ENCODE assay signal across 7 cellular contexts in the genomic region with DNA sequence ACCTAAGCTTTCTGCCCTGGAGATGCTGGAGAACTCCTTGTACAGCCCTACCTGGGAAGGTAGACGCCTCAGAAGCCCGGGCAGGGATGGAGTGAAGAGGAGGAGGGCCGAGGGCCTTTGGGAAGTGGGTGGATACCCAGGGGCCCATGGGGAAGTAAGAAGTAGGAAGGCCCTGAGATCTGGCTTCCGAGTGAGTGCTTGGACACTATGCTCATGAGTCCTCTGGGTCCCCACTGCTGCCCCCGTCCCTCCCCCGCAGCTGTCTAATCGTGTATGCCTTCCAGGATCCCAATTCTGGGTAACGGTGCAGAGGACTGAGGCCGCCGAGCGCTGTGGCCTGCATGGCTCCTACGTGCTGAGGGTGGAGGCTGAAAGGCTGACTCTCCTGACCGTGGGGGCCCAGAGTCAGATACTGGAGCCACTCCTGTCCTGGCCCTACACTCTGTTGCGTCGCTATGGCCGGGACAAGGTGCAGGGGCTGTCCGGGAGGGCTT. TPM values are rescaled to one million over a fixed set of nuclear protein-coding genes. Genes with fewer than 3 reads are reported as not detected.
DNase-seq lines count a peak whose midpoint lies in the region; ATAC-seq and TF ChIP-seq lines count a peak whose summit lies in the region.

No MANE protein-coding gene starts in this region.

- peaks cover 15% of the 10 kb centered on the region for H3K36me3 Mint-ChIP-seq in activated CD4-positive, alpha-beta memory T cell treated with anti-CD3 and anti-CD28 coated beads, Interleukin-2, amount 10 ng/mL, durations not matched to agents 7 days and 5 days (ENCODE audit: low read depth)

- intact Hi-C loops in spleen (cut with DNase I; ENCODE audit: low total_unique reads) = no loop called here

- peak overlapping the region; percentile 97 for H3K4me3 Mint-ChIP-seq in activated CD4-positive, alpha-beta memory T cell treated with anti-CD3 and anti-CD28 coated beads, Interleukin-2, amount 10 ng/mL, durations not matched to agents 7 days and 5 days

- peaks cover 12% of the 10 kb centered on the region for H3K27me3 Mint-ChIP-seq in activated CD4-positive, alpha-beta memory T cell treated with anti-CD3 and anti-CD28 coated beads, Interleukin-2, amount 10 ng/mL, durations not matched to agents 7 days and 5 days

- no peak overlapping the region for H3K27ac ChIP-seq in iPS-20b (ENCODE audit: low read length)
- peak overlapping the region; percentile 80 to 96 (median 92) for H3K27ac ChIP-seq in spleen

- H3K27ac Mint-ChIP-seq in activated CD4-positive, alpha-beta memory T cell treated with anti-CD3 and anti-CD28 coated beads, Interleukin-2, amount 10 ng/mL, durations not matched to agents 7 days and 5 days = peak overlapping the region; percentile 94

- POLR2A ChIA-PET in activated CD4-positive, alpha-beta memory T cell treated with anti-CD3 and anti-CD28 coated beads, Interleukin-2, amount 10 ng/mL, durations not matched to agents 7 days and 5 days (lab: Charles Lee) = interaction anchor here (0.8 to 4.5 kb wide), 11 partner anchors 9 to 101 kb away, joined by 3 to 27 read pairs (median 5); a partner anchor contains a TSS

- ATAC-seq in GM21526 (IDR thresholded peaks at IDR 0.05; ENCODE audit: low FRiP score, unreplicated experiment) = no peak

- DNase-seq in HFF-Myc (ENCODE audit: extremely low read depth, low read depth) (no peak), spleen (peak; percentile 86), D341Med (ENCODE audit: low spot score) (no peak), NCI-H69 (lab: John Stamatoyannopoulos, UW) (no peak)
- DNase-seq in activated CD4-positive, alpha-beta memory T cell treated with anti-CD3 and anti-CD28 coated beads, Interleukin-2, amount 10 ng/mL, durations not matched to agents 7 days and 5 days = no peak

- H3K4me3 ChIP-seq in HFF-Myc (replicated peaks; ENCODE audit: low read depth, low read length) = peak overlapping the region; percentile 73
- peak overlapping the region; percentile 82 for H3K4me3 ChIP-seq in iPS-20b (ENCODE audit: low read length)
- H3K4me3 ChIP-seq in spleen = peak overlapping the region; percentile 75 to 99 (median 86)

- H3K4me1 Mint-ChIP-seq in activated CD4-positive, alpha-beta memory T cell treated with anti-CD3 and anti-CD28 coated beads, Interleukin-2, amount 10 ng/mL, durations not matched to agents 7 days and 5 days = peaks cover 29% of the 10 kb centered on the region

- H3K27me3 ChIP-seq in iPS-20b (ENCODE audit: insufficient read depth, low read length) (peaks cover 75% of the 10 kb centered on the region), spleen (replicated peaks in 1 of 7) (no peaks in the 10 kb centered on the region)

- no peaks in the 10 kb centered on the region for H3K9me3 Mint-ChIP-seq in activated CD4-positive, alpha-beta memory T cell treated with anti-CD3 and anti-CD28 coated beads, Interleukin-2, amount 10 ng/mL, durations not matched to agents 7 days and 5 days

- 42 to 80% (median 60%) methylated on average over 1 to 17 of the region's 17 CpGs for WGBS in spleen, 5 donors

- TF ChIP-seq CTCF in HFF-Myc (IDR thresholded peaks at IDR 0.05; ENCODE audit: low read depth, low read length, missing control alignments) (no peak), spleen (IDR thresholded peaks at IDR 0.05 in 8 of 11, conservative IDR thresholded peaks at IDR 0.05 in 3 of 11) (no peak)

- H3K9me3 ChIP-seq in iPS-20b (ENCODE audit: insufficient read depth, low read depth, low read length) = no peaks in the 10 kb centered on the region
- no peaks in the 10 kb centered on the region for H3K9me3 ChIP-seq in spleen

- peak overlapping the region; percentile 66; the same call in 1 of the 2 replicates for H3K9ac ChIP-seq in iPS-20b (ENCODE audit: low read depth, low read length)

- no peak for TF ChIP-seq POLR2A in spleen (IDR thresholded peaks at IDR 0.05)

- H3K4me1 ChIP-seq in iPS-20b (ENCODE audit: insufficient read depth, low read length) = peaks cover 16% of the 10 kb centered on the region
- H3K4me1 ChIP-seq in spleen = peaks cover 7 to 74% (median 35%) of the 10 kb centered on the region in 6 donors

- no peaks in the 10 kb centered on the region for H3K36me3 ChIP-seq in iPS-20b (ENCODE audit: insufficient read depth, low read depth, low read length)
- peaks cover 0 to 25% (median 9%) of the 10 kb centered on the region in 6 donors for H3K36me3 ChIP-seq in spleen

- CTCF ChIA-PET in activated CD4-positive, alpha-beta memory T cell treated with anti-CD3 and anti-CD28 coated beads, Interleukin-2, amount 10 ng/mL, durations not matched to agents 7 days and 5 days (lab: Charles Lee) = interaction anchor here (0.7 to 1.5 kb wide), 4 partner anchors 9 to 32 kb away, joined by 3 to 5 read pairs (median 4); no protein-coding TSS in a partner anchor

RNA-seq across cellular contexts. Expression of a gene that starts 1.1 kb away (rescaled TPM):
- 10 to 100 TPM; 45.2 to 46.8 TPM for total RNA-seq in activated CD4-positive, alpha-beta memory T cell treated with anti-CD3 and anti-CD28 coated beads, Interleukin-2, amount 10 ng/mL, durations not matched to agents 7 days and 5 days
- 10 to 100 TPM; 36.2 to 59.1 (median 39.7) TPM for total RNA-seq in spleen
- 10 to 100 TPM; 19.9 to 41.7 (median 21.0) TPM for polyA plus RNA-seq in spleen

RNA-seq across cellular contexts. Expression of a gene that starts 1.9 kb away (rescaled TPM):
- under 1 TPM; 0.60 to 0.70 TPM for total RNA-seq in activated CD4-positive, alpha-beta memory T cell treated with anti-CD3 and anti-CD28 coated beads, Interleukin-2, amount 10 ng/mL, durations not matched to agents 7 days and 5 days
- total RNA-seq in spleen = 10 to 100 TPM; 11.6 to 27.4 (median 18.0) TPM
- 1 to 10 TPM; 1.8 to 4.6 (median 3.6) TPM for polyA plus RNA-seq in spleen

RNA-seq across cellular contexts. Expression of a gene that starts 25.9 kb away (rescaled TPM):
- total RNA-seq in activated CD4-positive, alpha-beta memory T cell treated with anti-CD3 and anti-CD28 coated beads, Interleukin-2, amount 10 ng/mL, durations not matched to agents 7 days and 5 days = 10 to 100 TPM; 49.2 to 51.1 TPM
- 10 to 100 TPM; 34.2 to 58.7 (median 38.7) TPM for total RNA-seq in spleen
- 10 to 100 TPM; 46.0 to 48.7 (median 48.0) TPM for polyA plus RNA-seq in spleen

RNA-seq across cellular contexts. Expression of a gene that starts 26.2 kb away (rescaled TPM):
- total RNA-seq in activated CD4-positive, alpha-beta memory T cell treated with anti-CD3 and anti-CD28 coated beads, Interleukin-2, amount 10 ng/mL, durations not matched to agents 7 days and 5 days = 100 to 1,000 TPM; 118 to 119 TPM
- 100 to 1,000 TPM; 107 to 182 (median 125) TPM for total RNA-seq in spleen
- 100 to 1,000 TPM; 140 to 226 (median 223) TPM for polyA plus RNA-seq in spleen

RNA-seq across cellular contexts. Expression of a gene that starts 29.6 kb away (rescaled TPM):
- under 1 TPM; 0.33 to 0.45 TPM for total RNA-seq in activated CD4-positive, alpha-beta memory T cell treated with anti-CD3 and anti-CD28 coated beads, Interleukin-2, amount 10 ng/mL, durations not matched to agents 7 days and 5 days
- total RNA-seq in spleen = under 1 TPM in 5 of 7 donors, not detected in 2; 0.24 to 0.52 (median 0.43) TPM
- under 1 TPM; 0.09 to 0.22 (median 0.11) TPM for polyA plus RNA-seq in spleen

Comparison
In these comparisons a context has a peak if more than half of its experiments do, and no peak if none do; other contexts are left out.
1. RNA of a gene that starts 1.9 kb away (total RNA-seq): 11.6 to 27.4 TPM in spleen; 0.60 to 0.70 TPM in activated CD4-positive, alpha-beta memory T cell treated with anti-CD3 and anti-CD28 coated beads, Interleukin-2, amount 10 ng/mL, durations not matched to agents 7 days and 5 days; every median in the first group is over 4 times any median in the second.
2. Peak in every context shown above with its lines, with median percentiles within 50 percentile points of each other: H3K4me3 ChIP-seq.